In the genomic region with DNA sequence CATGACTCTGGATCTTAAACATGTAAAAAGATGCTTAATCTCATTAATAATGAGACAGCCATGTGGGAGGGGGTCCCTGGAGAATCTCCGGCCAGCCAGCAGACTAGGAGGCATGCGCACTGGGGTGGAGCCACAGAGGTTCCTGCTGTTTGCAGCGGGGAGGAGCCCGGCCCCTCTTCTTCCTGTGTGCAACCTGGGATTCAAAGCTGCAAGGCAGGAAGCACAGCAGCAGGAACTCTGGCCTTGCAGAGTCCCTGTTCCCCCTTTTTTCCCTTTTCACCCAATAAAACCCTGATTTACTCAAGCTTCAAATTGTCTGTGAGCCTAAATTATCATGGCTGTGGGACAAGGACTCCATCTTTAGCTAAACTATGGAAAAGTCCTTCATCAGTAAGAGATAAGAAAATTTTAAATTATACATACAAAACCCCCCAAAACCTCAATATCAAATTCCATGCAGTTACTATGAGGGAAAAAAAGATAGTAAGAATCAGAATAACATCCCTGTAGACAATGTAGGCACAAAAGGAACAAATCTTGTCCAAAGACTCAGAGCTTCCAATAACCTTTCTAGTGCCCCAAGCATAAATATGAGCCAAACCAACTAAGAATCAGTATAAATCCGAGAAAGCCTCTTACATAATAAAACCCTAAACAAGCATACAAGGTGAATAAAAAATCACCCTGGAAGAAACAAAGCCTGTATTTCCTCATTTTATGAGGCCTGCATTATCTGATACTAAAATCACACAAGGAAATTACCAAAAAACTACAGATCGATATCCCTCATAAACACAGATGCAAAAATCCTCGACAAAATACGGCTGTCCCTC, we compare ENCODE assay signal across 9 cellular contexts. TPM values are rescaled to one million over a fixed set of nuclear protein-coding genes. Genes with fewer than 3 reads are reported as not detected.
DNase-seq lines count a peak whose midpoint lies in the region; ATAC-seq and TF ChIP-seq lines count a peak whose summit lies in the region.
"Had no signal": no experiment of that assay in that cellular context is flagged by ENCODE, and none has a peak within 500 bp of the region (broad histone marks: within the 10 kb centered on the region; RNA-seq: fewer than 3 reads in every experiment).

No MANE protein-coding gene starts in this region.

- POLR2A ChIA-PET in WTC11 (lab: Charles Lee) = interaction anchor here (0.5 to 0.7 kb wide), 2 partner anchors 97 to 201 kb away, joined by 3 read pairs; no protein-coding TSS in a partner anchor

- no peak overlapping the region for H2BK15ac ChIP-seq in neuronal stem cell (ENCODE audit: low read length)

- H2AFZ ChIP-seq in neuronal stem cell (ENCODE audit: low read length) = peak overlapping the region; percentile 75

- no peak overlapping the region for H2BK5ac ChIP-seq in neuronal stem cell (ENCODE audit: low read length)

- peaks cover 0 to 3% of the 10 kb centered on the region in 2 donors for H3K9me3 ChIP-seq in neuronal stem cell (replicated peaks in 1 of 2; ENCODE audit: control insufficient read depth in 2 of 2, insufficient read depth in 1 of 2, low read depth in 1 of 2, low read length in 2 of 2)
- H3K9me3 ChIP-seq: breast epithelium had no signal

- peak overlapping the region; percentile 55 for H3K4me3 Mint-ChIP-seq in WTC11

- H3K27ac Mint-ChIP-seq in WTC11 = peak overlapping the region; percentile 95

- peak overlapping the region; percentile 18 for H3K4me2 ChIP-seq in neuronal stem cell (ENCODE audit: insufficient read depth, low read length, poor library complexity, severe bottlenecking)

- H3K9me3 Mint-ChIP-seq in WTC11 = no peaks in the 10 kb centered on the region

- H3K9ac ChIP-seq in neuronal stem cell (ENCODE audit: low read depth, low read length, poor library complexity) = no peak overlapping the region

- H3K36me3 Mint-ChIP-seq in WTC11 = no peaks in the 10 kb centered on the region

- H3K4me1 Mint-ChIP-seq in WTC11 = peaks cover 56% of the 10 kb centered on the region

- H3K27me3 ChIP-seq in neuronal stem cell (ENCODE audit: control insufficient read depth in 3 of 3, insufficient read depth in 3 of 3, low read depth in 1 of 3, low read length in 3 of 3) = no peaks in the 10 kb centered on the region
- H3K27me3 ChIP-seq: breast epithelium had no signal

- no peak overlapping the region for H4K8ac ChIP-seq in neuronal stem cell (ENCODE audit: low read depth, low read length)

- no peak overlapping the region for H3K4ac ChIP-seq in neuronal stem cell (ENCODE audit: low read length)

- no peak overlapping the region for H3K23ac ChIP-seq in neuronal stem cell (ENCODE audit: low read depth, low read length, poor library complexity)

- H2BK12ac ChIP-seq in neuronal stem cell (ENCODE audit: low read length) = no peak overlapping the region

- no peak for TF ChIP-seq CTCF in WTC11 (IDR thresholded peaks at IDR 0.05)

- peaks cover 2% of the 10 kb centered on the region for H3K79me1 ChIP-seq in neuronal stem cell (ENCODE audit: low read depth, low read length)

- H3K27ac ChIP-seq in neuronal stem cell (replicated peaks; ENCODE audit: low read length) = peak overlapping the region; percentile 57

- DNase-seq in activated gamma-delta T cell treated with Interleukin-2 at 50 U/mL for 16 hours (peak; percentile 6), activated gamma-delta T cell (lab: John Stamatoyannopoulos, UW) (no peak), WTC11 (ENCODE audit: low spot score) (peak; percentile 86), fibroblast of the conjunctiva (ENCODE audit: low read depth) (peak; percentile 51), neuronal stem cell (ENCODE audit: low spot score) (peak; percentile 38), NCI-H187 (lab: John Stamatoyannopoulos, UW) (no peak), GM19240 (ENCODE audit: insufficient read length, low spot score) (no peak)

- no peaks in the 10 kb centered on the region for H3K27me3 Mint-ChIP-seq in WTC11 (ENCODE audit: low read depth)

- H2BK120ac ChIP-seq in neuronal stem cell (ENCODE audit: low read depth, low read length) = no peak overlapping the region

- no peak overlapping the region for H2AK5ac ChIP-seq in neuronal stem cell (ENCODE audit: low read depth, low read length)

- H3K4me3 ChIP-seq in neuronal stem cell (ENCODE audit: low read length in 2 of 2) = no peak overlapping the region

- H3K18ac ChIP-seq in neuronal stem cell (ENCODE audit: low read length) = peak overlapping the region; percentile 48

- H3K36me3 ChIP-seq in neuronal stem cell (replicated peaks in 1 of 2; ENCODE audit: control insufficient read depth in 2 of 2, insufficient read depth in 2 of 2, low read length in 2 of 2) = peaks cover 0 to 5% of the 10 kb centered on the region in 2 donors
- H3K36me3 ChIP-seq: breast epithelium had no signal

- no peak overlapping the region for H3K14ac ChIP-seq in neuronal stem cell (ENCODE audit: low read length)

- H3K4me1 ChIP-seq in neuronal stem cell (ENCODE audit: control insufficient read depth in 2 of 2, insufficient read depth in 1 of 2, low read depth in 1 of 2, low read length in 2 of 2) = peaks cover 3 to 16% of the 10 kb centered on the region in 2 donors
- H3K4me1 ChIP-seq: breast epithelium had no signal

- no peak overlapping the region for H4K91ac ChIP-seq in neuronal stem cell (ENCODE audit: low read depth, low read length, poor library complexity)

- CTCF ChIA-PET in WTC11 (lab: Charles Lee) = interaction anchor here (0.7 to 1.4 kb wide), 3 partner anchors 45 to 222 kb away, joined by 3 to 10 read pairs (median 3); no protein-coding TSS in a partner anchor

- peak; percentile 70 for ATAC-seq in HG03432 (IDR thresholded peaks at IDR 0.05; ENCODE audit: unreplicated experiment)
- peak; percentile 99 for ATAC-seq in WTC11

- WGBS in neuronal stem cell (ENCODE audit: extremely low coverage in 2 of 2, insufficient read length in 2 of 2, insufficient replicate concordance in 1 of 2), 2 donors = no CpG with 5 or more reads among the region's 8 CpGs

TF ChIP-seq in WTC11, 78 proteins besides CTCF, POLR2A, EP300 and RAD21:
- TF ChIP-seq ELF4 (CRISPR knock-in tag; IDR thresholded peaks at IDR 0.05; ENCODE audit: low read depth) (no peak), NFATC4 (CRISPR knock-in tag; IDR thresholded peaks at IDR 0.05) (no peak), SOX15 (CRISPR knock-in tag; IDR thresholded peaks at IDR 0.05) (no peak)

RNA-seq across cellular contexts. Expression of gene CFDP1, which starts 12.1 kb away (rescaled TPM):
- 79.2 to 102 TPM (median 98.0 TPM) in 3 replicates for total RNA-seq in WTC11 (2021)
- polyA plus RNA-seq in neuronal stem cell (2013, experiment 1 of 2) = 228 TPM
- 228 TPM for polyA plus RNA-seq in neuronal stem cell (2013, experiment 2 of 2)

RNA-seq across cellular contexts. Expression of gene TMEM170A, which starts 43.3 kb away (rescaled TPM):
- total RNA-seq in WTC11 (2021) = 45.6 to 53.4 TPM (median 52.0 TPM) in 3 replicates
- 30.7 TPM for polyA plus RNA-seq in neuronal stem cell (2013, experiment 1 of 2)
- polyA plus RNA-seq in neuronal stem cell (2013, experiment 2 of 2) = 32.3 TPM

Comparison
In these comparisons a context has a peak if more than half of its experiments do, and no peak if none do; other contexts are left out.
1. DNase-seq: peak in activated gamma-delta T cell treated with Interleukin-2 at 50 U/mL for 16 hours (single experiment), WTC11 (single experiment), fibroblast of the conjunctiva (single experiment) and neuronal stem cell (single experiment); none in activated gamma-delta T cell (single experiment), NCI-H187 (0 of 2) and GM19240 (single experiment).